19 cellular contexts compared by ENCODE assay signal in the genomic region with DNA sequence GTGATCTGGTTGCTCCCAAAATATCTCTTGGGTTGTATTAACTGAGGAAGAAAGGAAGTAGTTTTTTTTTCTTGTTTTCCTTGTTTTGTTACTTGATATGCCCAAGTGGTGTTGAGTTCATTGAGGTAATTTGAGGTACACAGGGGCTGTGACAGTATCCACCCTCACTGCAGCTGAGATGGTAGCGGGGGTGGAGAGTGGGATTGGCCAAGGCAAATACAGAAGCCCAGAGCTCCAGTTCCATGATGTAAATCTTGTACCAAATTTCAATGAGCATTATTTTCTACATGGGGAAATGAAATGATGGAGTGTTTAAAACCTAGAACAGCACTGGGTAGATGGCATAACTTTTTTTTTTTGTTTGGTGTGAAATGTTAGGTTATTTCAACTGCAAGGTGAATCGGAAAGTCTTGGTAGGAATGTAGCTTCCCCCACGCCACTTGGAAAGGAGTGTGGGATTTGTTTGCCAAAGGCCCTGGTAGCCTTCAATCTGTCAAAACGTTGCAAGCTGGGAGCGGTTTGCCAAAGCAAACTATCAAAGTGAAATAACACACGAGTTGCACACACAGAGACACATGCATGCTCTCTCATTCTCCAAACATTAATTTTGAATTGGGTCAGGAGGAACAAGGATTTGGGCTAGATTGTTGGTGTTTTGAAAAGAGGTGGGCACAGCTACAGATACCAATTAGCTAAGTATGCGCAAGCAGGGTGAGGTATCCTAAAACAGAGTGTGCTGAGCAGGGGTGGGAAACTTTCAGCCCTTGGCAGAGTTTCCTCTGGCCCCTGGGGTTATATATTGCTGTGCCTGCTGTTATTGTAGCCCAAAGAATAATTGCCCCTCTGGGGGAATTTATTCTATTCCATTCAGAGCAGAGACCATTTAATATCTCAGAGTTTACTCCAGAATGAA. TPM values are rescaled to one million over a fixed set of nuclear protein-coding genes. Genes with fewer than 3 reads are reported as not detected.
A peak's percentile ranks its signal among the peaks of the same experiment; 100 is the strongest.
DNase-seq lines count a peak whose midpoint lies in the region; ATAC-seq and TF ChIP-seq lines count a peak whose summit lies in the region.
"Had no signal": no experiment of that assay in that cellular context is flagged by ENCODE, and none has a peak within 500 bp of the region (broad histone marks: within the 10 kb centered on the region; RNA-seq: fewer than 3 reads in every experiment).

No MANE protein-coding gene starts in this region.

- H3K27me3 Mint-ChIP-seq in osteocyte (ENCODE audit: unreplicated experiment): no peaks in the 10 kb centered on the region
- H3K27me3 Mint-ChIP-seq in activated T-helper 17 cell treated with anti-CD3 and anti-CD28 coated beads, Interleukin-2, amount 50 U/mL, for 72 hours: peaks cover 6% of the 10 kb centered on the region

- no peak overlapping the region for H3K4me3 ChIP-seq in GM23248
- H3K4me3 ChIP-seq in RWPE2 (ENCODE audit: severe bottlenecking): no peak overlapping the region
- no peak overlapping the region for H3K4me3 ChIP-seq in cardiac muscle cell
- H3K4me3 ChIP-seq: SJCRH30, smooth muscle cell had no signal

- peaks cover 18% of the 10 kb centered on the region for H3K4me1 Mint-ChIP-seq in osteocyte (ENCODE audit: unreplicated experiment)
- H3K4me1 Mint-ChIP-seq in activated T-helper 17 cell treated with anti-CD3 and anti-CD28 coated beads, Interleukin-2, amount 50 U/mL, for 72 hours: no peaks in the 10 kb centered on the region

- no peak overlapping the region for H3K9ac ChIP-seq in GM23248
- H3K9ac ChIP-seq: KMS-11 had no signal

- ATAC-seq in RWPE2 (ENCODE audit: low read depth) (no peak), GM21381 (IDR thresholded peaks at IDR 0.05; ENCODE audit: unreplicated experiment) (no peak)
- ATAC-seq in activated T-helper 17 cell treated with anti-CD3 and anti-CD28 coated beads, Interleukin-2, amount 50 U/mL, for 72 hours (replicated peaks): no peak
- ATAC-seq: activated CD8-positive, alpha-beta T cell treated with anti-CD3 and anti-CD28 coated beads, Interleukin-2, amount 10 ng/mL, durations not matched to agents 7 days and 5 days had no signal

- H3K27ac Mint-ChIP-seq in osteocyte (ENCODE audit: unreplicated experiment): peak overlapping the region; percentile 2
- H3K27ac Mint-ChIP-seq in activated T-helper 17 cell treated with anti-CD3 and anti-CD28 coated beads, Interleukin-2, amount 50 U/mL, for 72 hours: no peak overlapping the region
- H3K27ac Mint-ChIP-seq: activated CD8-positive, alpha-beta T cell treated with anti-CD3 and anti-CD28 coated beads, Interleukin-2, amount 10 ng/mL, durations not matched to agents 7 days and 5 days; endodermal cell had no signal

- H3K4me2 ChIP-seq in GM23248 (ENCODE audit: unreplicated experiment): peak overlapping the region; percentile 45
- H3K4me2 ChIP-seq: KMS-11, smooth muscle cell had no signal

- no peaks in the 10 kb centered on the region for H3K9me2 ChIP-seq in GM23248 (ENCODE audit: insufficient read depth)

- H4K20me1 ChIP-seq in GM23248 (ENCODE audit: insufficient read depth): no peaks in the 10 kb centered on the region

- H3K27ac ChIP-seq in GM23248 (no peak overlapping the region), RWPE2 (ENCODE audit: poor library complexity, severe bottlenecking) (peak overlapping the region; percentile 58), cardiac muscle cell (peak overlapping the region; percentile 7)
- H3K27ac ChIP-seq: KMS-11, SJCRH30 had no signal

- H3K79me2 ChIP-seq in GM23248 (ENCODE audit: insufficient read depth): peaks cover 28% of the 10 kb centered on the region; the same call in 1 of the 2 replicates

- peaks cover 37% of the 10 kb centered on the region for H3K4me1 ChIP-seq in GM23248 (ENCODE audit: insufficient read depth)
- peaks cover 24% of the 10 kb centered on the region for H3K4me1 ChIP-seq in RWPE2 (ENCODE audit: insufficient read depth, poor library complexity, severe bottlenecking)
- peaks cover 10% of the 10 kb centered on the region for H3K4me1 ChIP-seq in cardiac muscle cell (ENCODE audit: low read depth)

- H3K9me3 Mint-ChIP-seq in osteocyte (ENCODE audit: unreplicated experiment): no peaks in the 10 kb centered on the region
- H3K9me3 Mint-ChIP-seq in activated T-helper 17 cell treated with anti-CD3 and anti-CD28 coated beads, Interleukin-2, amount 50 U/mL, for 72 hours: no peaks in the 10 kb centered on the region
- H3K9me3 Mint-ChIP-seq: brain, endodermal cell had no signal

- DNase-seq in GM23248 (no peak), RWPE2 (ENCODE audit: low spot score) (no peak), cardiac muscle cell (ENCODE audit: low read depth in 1 of 2, low spot score in 1 of 2) (peak; percentile 20 to 53), osteocyte (ENCODE audit: extremely low spot score, unreplicated experiment) (no peak), DMS114 treated with DMSO at 0.1 percent for 48 hours (lab: John Stamatoyannopoulos, UW; ENCODE audit: unreplicated experiment) (no peak), HCEC 1CT (no peak)
- DNase-seq: activated CD8-positive, alpha-beta T cell treated with anti-CD3 and anti-CD28 coated beads, Interleukin-2, amount 10 ng/mL, durations not matched to agents 7 days and 5 days; activated effector memory CD4-positive, alpha-beta T cell treated with Interleukin-2 at 50 U/mL for 16 hours; Calu3; endodermal cell; H7; NCI-H187 treated with DMSO at 0.1 percent for 48 hours; SJCRH30; substantia nigra had no signal

- no peak overlapping the region for H3K4me3 Mint-ChIP-seq in osteocyte (ENCODE audit: unreplicated experiment)
- no peak overlapping the region for H3K4me3 Mint-ChIP-seq in activated T-helper 17 cell treated with anti-CD3 and anti-CD28 coated beads, Interleukin-2, amount 50 U/mL, for 72 hours
- H3K4me3 Mint-ChIP-seq: activated CD8-positive, alpha-beta T cell treated with anti-CD3 and anti-CD28 coated beads, Interleukin-2, amount 10 ng/mL, durations not matched to agents 7 days and 5 days; brain; endodermal cell had no signal

- H2AFZ ChIP-seq in GM23248: no peak overlapping the region

- no peaks in the 10 kb centered on the region for H3K27me3 ChIP-seq in GM23248 (replicated peaks; ENCODE audit: insufficient read depth)
- no peaks in the 10 kb centered on the region for H3K27me3 ChIP-seq in RWPE2 (ENCODE audit: insufficient read depth, poor library complexity, severe bottlenecking)
- H3K27me3 ChIP-seq in cardiac muscle cell: no peaks in the 10 kb centered on the region
- H3K27me3 ChIP-seq: SJCRH30 had no signal

- H3K36me3 ChIP-seq in GM23248 (ENCODE audit: low read depth): peaks cover 3% of the 10 kb centered on the region; the same call in 1 of the 2 replicates
- H3K36me3 ChIP-seq in RWPE2 (ENCODE audit: low read depth): peaks cover 61% of the 10 kb centered on the region
- H3K36me3 ChIP-seq in cardiac muscle cell: no peaks in the 10 kb centered on the region
- H3K36me3 ChIP-seq: SJCRH30 had no signal

- no peaks in the 10 kb centered on the region for H3K9me3 ChIP-seq in GM23248 (ENCODE audit: low read depth)
- H3K9me3 ChIP-seq in RWPE2 (ENCODE audit: severe bottlenecking): no peaks in the 10 kb centered on the region
- H3K9me3 ChIP-seq in cardiac muscle cell (ENCODE audit: low read depth): no peaks in the 10 kb centered on the region
- H3K9me3 ChIP-seq: SJCRH30 had no signal

- in situ Hi-C loops in GM23248 (cut with MboI): no loop called here

- H3F3A ChIP-seq in GM23248 (ENCODE audit: insufficient read depth): peaks cover 19% of the 10 kb centered on the region

- TF ChIP-seq CTCF in RWPE2 (IDR thresholded peaks at IDR 0.05; ENCODE audit: poor library complexity, severe bottlenecking) (no peak), cardiac muscle cell (IDR thresholded peaks at IDR 0.05; ENCODE audit: low read depth, low read length) (no peak), osteocyte (IDR thresholded peaks at IDR 0.05) (no peak)

- WGBS in GM23248 (ENCODE audit: low coverage in 1 of 2, low lambda C conversion rate in 2 of 2, missing lambda C conversion rate in 2 of 2), 2 experiments: 70% methylated on average over 7 of the region's 7 CpGs

- no peaks in the 10 kb centered on the region for H3K36me3 Mint-ChIP-seq in osteocyte (ENCODE audit: unreplicated experiment)
- H3K36me3 Mint-ChIP-seq in activated T-helper 17 cell treated with anti-CD3 and anti-CD28 coated beads, Interleukin-2, amount 50 U/mL, for 72 hours (ENCODE audit: low read depth): no peaks in the 10 kb centered on the region

RNA-seq across cellular contexts. Expression of gene THSD4, which starts 34.6 kb away (rescaled TPM):
- total RNA-seq in GM23248 (2014; rRNA removed; shearing (Covaris generic)): 50.6 and 58.9 TPM in 2 replicates
- polyA plus RNA-seq in GM23248 (2016; fragmentation: Nextera tagmentation; extraction: Ambion mirVana): 13.3 and 14.2 TPM in 2 replicates
- total RNA-seq in cardiac muscle cell: 6.2 and 25.5 TPM in 2 replicates
- polyA plus RNA-seq in cardiac muscle cell: 5.1 and 6.2 TPM in 2 replicates
- 4.5 and 5.7 TPM in 2 replicates for total RNA-seq in osteocyte
- total RNA-seq in activated T-helper 17 cell treated with anti-CD3 and anti-CD28 coated beads, Interleukin-2, amount 50 U/mL, for 72 hours: under 1 TPM in 1 of 2 donors, not detected in 1; 0.08 TPM
- total RNA-seq: activated CD8-positive, alpha-beta T cell treated with anti-CD3 and anti-CD28 coated beads, Interleukin-2, amount 10 ng/mL, durations not matched to agents 7 days and 5 days had no signal

Comparison
In these comparisons a context has a peak if more than half of its experiments do, and no peak if none do; other contexts are left out.
1. DNase-seq: peak in cardiac muscle cell (2 of 2); none in GM23248 (single experiment), RWPE2 (single experiment), osteocyte (single experiment), DMS114 treated with DMSO at 0.1 percent for 48 hours (single experiment) and HCEC 1CT (single experiment).